Comparison of ENCODE assay signal across 13 cellular contexts in genomic region chr6:89977808-89978748, GRCh38.
A peak's percentile ranks its signal among the peaks of the same experiment; 100 is the strongest.
DNase-seq lines count a peak whose midpoint lies in the region; TF ChIP-seq lines count a peak whose summit lies in the region.
"Had no signal": no experiment of that assay in that cellular context is flagged by ENCODE, and none has a peak within 500 bp of the region (broad histone marks: within the 10 kb centered on the region; RNA-seq: fewer than 3 reads in every experiment).

No MANE protein-coding gene starts in this region.

- no peaks in the 10 kb centered on the region for H3K27me3 Mint-ChIP-seq in chondrocyte (ENCODE audit: low read depth)
- H3K27me3 Mint-ChIP-seq: dendritic cell treated with granulocyte-macrophage colony-stimulating factor and Interleukin-4, amounts not matched to agents 40 ng/mL and 50 ng/mL, for 4 days; T-helper 17 cell had no signal

- H4K20me1 ChIP-seq in GM23248 (ENCODE audit: insufficient read depth), result no peaks in the 10 kb centered on the region

- H3K4me1 Mint-ChIP-seq in chondrocyte (ENCODE audit: low read depth), result peaks cover 20% of the 10 kb centered on the region

- H2AFZ ChIP-seq in GM23248 (no peak overlapping the region), parathyroid adenoma (no peak overlapping the region)

- H3K9ac ChIP-seq in GM23248, result no peak overlapping the region
- H3K9ac ChIP-seq in parathyroid adenoma, result no peak overlapping the region

- in situ Hi-C loops in GM23248 (cut with MboI), result loop anchor here (10.0 kb wide), 1 partner anchor 417 kb away; no protein-coding TSS in a partner anchor

- no peak for TF ChIP-seq CTCF in parathyroid adenoma (IDR thresholded peaks at IDR 0.05)
- TF ChIP-seq CTCF in chondrocyte (IDR thresholded peaks at IDR 0.05), result no peak

- H3K4me2 ChIP-seq in GM23248 (ENCODE audit: unreplicated experiment) (peak overlapping the region; percentile 5), parathyroid adenoma (ENCODE audit: low read length) (peak overlapping the region; percentile 20)

- no peaks in the 10 kb centered on the region for H3K36me3 ChIP-seq in GM23248 (ENCODE audit: low read depth)
- H3K36me3 ChIP-seq in parathyroid adenoma (ENCODE audit: control insufficient read depth, insufficient read depth, low read length), result no peaks in the 10 kb centered on the region
- H3K36me3 ChIP-seq: HAP-1, sigmoid colon had no signal

- peaks cover 12% of the 10 kb centered on the region; the same call in 1 of the 2 replicates for H3F3A ChIP-seq in GM23248 (ENCODE audit: insufficient read depth)

- DNase-seq in GM23248 (peak; percentile 48), NCI-H524 (lab: John Stamatoyannopoulos, UW) (peak; percentile 75 to 90), fibroblast of gingiva (ENCODE audit: low read depth) (peak; percentile 67), NCI-H2029 (lab: John Stamatoyannopoulos, UW) (no peak), SKM-1 treated with dmso at 0.1 percent for 144 hours (lab: John Stamatoyannopoulos, UW; ENCODE audit: unreplicated experiment) (no peak), chondrocyte (ENCODE audit: low spot score) (no peak)
- DNase-seq in effector CD8-positive, alpha-beta T cell (lab: John Stamatoyannopoulos, UW), result no peak
- DNase-seq: kidney, sigmoid colon, T-helper 17 cell had no signal

- H3K27ac ChIP-seq in GM23248, result peak overlapping the region; percentile 33; the same call in 1 of the 2 replicates
- no peak overlapping the region for H3K27ac ChIP-seq in parathyroid adenoma

- H3K79me2 ChIP-seq in GM23248 (ENCODE audit: insufficient read depth) (no peaks in the 10 kb centered on the region), parathyroid adenoma (no peaks in the 10 kb centered on the region)

- H3K27ac Mint-ChIP-seq in chondrocyte (ENCODE audit: unreplicated experiment), result no peak overlapping the region
- H3K27ac Mint-ChIP-seq: dendritic cell treated with granulocyte-macrophage colony-stimulating factor and Interleukin-4, amounts not matched to agents 40 ng/mL and 50 ng/mL, for 4 days; T-helper 17 cell had no signal

- H3K4me3 Mint-ChIP-seq in chondrocyte (ENCODE audit: unreplicated experiment), result no peak overlapping the region
- H3K4me3 Mint-ChIP-seq: dendritic cell treated with granulocyte-macrophage colony-stimulating factor and Interleukin-4, amounts not matched to agents 40 ng/mL and 50 ng/mL, for 4 days; T-helper 17 cell had no signal

- H3K9me2 ChIP-seq in GM23248 (ENCODE audit: insufficient read depth), result no peaks in the 10 kb centered on the region

- H3K9me3 Mint-ChIP-seq in chondrocyte (ENCODE audit: low read depth), result no peaks in the 10 kb centered on the region
- H3K9me3 Mint-ChIP-seq: dendritic cell treated with granulocyte-macrophage colony-stimulating factor and Interleukin-4, amounts not matched to agents 40 ng/mL and 50 ng/mL, for 4 days had no signal

- H3K9me3 ChIP-seq in GM23248 (ENCODE audit: low read depth), result no peaks in the 10 kb centered on the region
- H3K9me3 ChIP-seq in parathyroid adenoma (ENCODE audit: control insufficient read depth, low read length), result no peaks in the 10 kb centered on the region
- H3K9me3 ChIP-seq: HAP-1, sigmoid colon had no signal

- H3K27me3 ChIP-seq in GM23248 (replicated peaks; ENCODE audit: insufficient read depth), result no peaks in the 10 kb centered on the region; the same call in 1 of the 2 replicates
- H3K27me3 ChIP-seq in parathyroid adenoma (ENCODE audit: control insufficient read depth, insufficient read depth, low read length), result no peaks in the 10 kb centered on the region
- H3K27me3 ChIP-seq: sigmoid colon had no signal

- H3K4me3 ChIP-seq in GM23248 (no peak overlapping the region), parathyroid adenoma (ENCODE audit: low read depth, low read length) (no peak overlapping the region)
- H3K4me3 ChIP-seq: HAP-1, sigmoid colon had no signal

- H3K4me1 ChIP-seq in GM23248 (ENCODE audit: insufficient read depth), result peaks cover 14% of the 10 kb centered on the region
- peaks cover 3% of the 10 kb centered on the region for H3K4me1 ChIP-seq in parathyroid adenoma

- 27 to 38% methylated on average over 8 of the region's 8 CpGs for WGBS in GM23248 (ENCODE audit: low coverage in 1 of 2, low lambda C conversion rate in 2 of 2, missing lambda C conversion rate in 2 of 2), 2 experiments

- no peaks in the 10 kb centered on the region for H3K36me3 Mint-ChIP-seq in chondrocyte (ENCODE audit: low read depth)

Comparison
In these comparisons a context has a peak if more than half of its experiments do, and no peak if none do; other contexts are left out.
1. DNase-seq: peak in GM23248 (single experiment), NCI-H524 (2 of 2) and fibroblast of gingiva (single experiment); none in NCI-H2029 (single experiment), SKM-1 treated with dmso at 0.1 percent for 144 hours (single experiment), chondrocyte (single experiment) and effector CD8-positive, alpha-beta T cell (single experiment).